ENCODE assay signal across 8 cellular contexts in genomic region chr11:124070906-124071621, GRCh38. TPM values are rescaled to one million over a fixed set of nuclear protein-coding genes. Genes with fewer than 3 reads are reported as not detected.
DNase-seq lines count a peak whose midpoint lies in the region; ATAC-seq lines count a peak whose summit lies in the region.

No MANE protein-coding gene starts in this region.

- peak; percentile 68 for DNase-seq in EH (ENCODE audit: low read depth)
- peak; percentile 33 for DNase-seq in HuH-7.5 (ENCODE audit: low spot score)
- peak; percentile 80 for DNase-seq in SIG-M5 treated with dmso at 0.1 percent for 504 hours (lab: John Stamatoyannopoulos, UW; ENCODE audit: unreplicated experiment)
- peak in 3 of 4 experiments; percentile 26 to 51 (median 38) for DNase-seq in activated naive CD4-positive, alpha-beta T cell (lab: John Stamatoyannopoulos, UW)
- peak; percentile 45 for DNase-seq in glomerular endothelial cell (ENCODE audit: extremely low read depth, low read depth, low spot score)
- peak; percentile 74 for DNase-seq in putamen (ENCODE audit: low spot score)
- no peak for DNase-seq in NCI-H187 treated with DMSO at 0.1 percent for 48 hours (lab: John Stamatoyannopoulos, UW)

- peak; percentile 88 for ATAC-seq in GM21529 (IDR thresholded peaks at IDR 0.05; ENCODE audit: unreplicated experiment)

RNA-seq across cellular contexts. Expression of gene OR10G7, which starts 29.9 kb away (rescaled TPM):
- not detected in 2 replicates for total RNA-seq in glomerular endothelial cell

RNA-seq across cellular contexts. Expression of gene VWA5A, which starts 44.2 kb away (rescaled TPM):
- 9.1 and 12.9 TPM in 2 replicates for total RNA-seq in glomerular endothelial cell

RNA-seq across cellular contexts. Expression of gene OR10G8, which starts 44.5 kb away (rescaled TPM):
- total RNA-seq in glomerular endothelial cell, result not detected in 2 replicates

RNA-seq across cellular contexts. Expression of gene OR10G9, which starts 48.3 kb away (rescaled TPM):
- not detected in 2 replicates for total RNA-seq in glomerular endothelial cell

RNA-seq across cellular contexts. Expression of gene OR10G4, which starts 58.3 kb away (rescaled TPM):
- not detected in 2 replicates for total RNA-seq in glomerular endothelial cell
